Comparison of ENCODE assay signal across 18 cellular contexts in the genomic region with DNA sequence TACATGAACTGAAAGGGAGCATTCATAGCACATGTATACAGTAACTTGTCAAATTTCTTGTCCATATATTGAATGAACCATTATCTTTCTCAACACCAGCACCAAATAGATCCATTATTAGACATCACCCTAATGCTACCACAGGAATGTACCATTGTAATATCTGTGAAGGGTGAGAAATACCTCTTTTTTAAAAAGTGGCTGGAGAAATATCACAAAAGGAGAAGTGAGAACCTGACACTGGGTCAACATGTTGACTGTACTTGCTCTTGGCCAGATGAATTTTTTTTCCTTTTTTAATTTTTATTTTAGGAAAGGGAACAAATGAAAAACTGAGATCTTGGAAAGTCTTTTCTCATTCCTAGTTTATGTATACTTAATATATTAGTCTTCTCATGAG.
A peak's percentile ranks its signal among the peaks of the same experiment; 100 is the strongest.
DNase-seq lines count a peak whose midpoint lies in the region; ATAC-seq and TF ChIP-seq lines count a peak whose summit lies in the region.
"Had no signal": no experiment of that assay in that cellular context is flagged by ENCODE, and none has a peak within 500 bp of the region (broad histone marks: within the 10 kb centered on the region; RNA-seq: fewer than 3 reads in every experiment).

No MANE protein-coding gene starts in this region.

- ATAC-seq in GM19395 (IDR thresholded peaks at IDR 0.05; ENCODE audit: unreplicated experiment) (peak; percentile 77), HG02973 (IDR thresholded peaks at IDR 0.05; ENCODE audit: unreplicated experiment) (peak; percentile 68)
- ATAC-seq: activated CD4-positive, alpha-beta T cell treated with anti-CD3 and anti-CD28 coated beads for 36 hours; body of pancreas; lower lobe of right lung; naive thymus-derived CD4-positive, alpha-beta T cell; Right ventricle myocardium inferior had no signal

- H2AFZ ChIP-seq in OCI-LY3 (ENCODE audit: low read depth, low read length) = no peak overlapping the region

- no peaks in the 10 kb centered on the region for H3K79me2 ChIP-seq in OCI-LY3 (ENCODE audit: low read length)

- H3K36me3 ChIP-seq in OCI-LY3 (replicated peaks; ENCODE audit: low read depth, low read length) (no peaks in the 10 kb centered on the region), H7 (replicated peaks; ENCODE audit: control insufficient read depth, insufficient read depth, low read length) (no peaks in the 10 kb centered on the region)
- H3K36me3 ChIP-seq: lower lobe of right lung, upper lobe of left lung had no signal

- no peak overlapping the region for H3K9ac ChIP-seq in OCI-LY3 (ENCODE audit: low read length)

- intact Hi-C loops in head of caudate nucleus (cut with DNase I) = no loop called here

- H3K4me3 ChIP-seq in OCI-LY3 (ENCODE audit: low read length) (no peak overlapping the region), H7 (ENCODE audit: insufficient read depth, low read depth, low read length) (no peak overlapping the region)
- H3K4me3 ChIP-seq: body of pancreas, lower lobe of right lung, upper lobe of left lung had no signal

- H4K20me1 ChIP-seq in OCI-LY3 (ENCODE audit: insufficient read depth, low read length) = no peaks in the 10 kb centered on the region

- H3K4me1 ChIP-seq in OCI-LY3 (ENCODE audit: low read length) = peaks cover 24% of the 10 kb centered on the region
- H3K4me1 ChIP-seq: body of pancreas, lower lobe of right lung, upper lobe of left lung had no signal

- no peaks in the 10 kb centered on the region for H3K9me3 ChIP-seq in OCI-LY3 (ENCODE audit: insufficient read depth, low read length)
- H3K9me3 ChIP-seq: body of pancreas, lower lobe of right lung, upper lobe of left lung had no signal

- H3K27ac ChIP-seq in OCI-LY3 (ENCODE audit: low read length) = no peak overlapping the region
- H3K27ac ChIP-seq: body of pancreas, lower lobe of right lung, upper lobe of left lung had no signal

- H3K27me3 ChIP-seq in OCI-LY3 (ENCODE audit: low read depth, low read length) (no peaks in the 10 kb centered on the region), H7 (ENCODE audit: control insufficient read depth, insufficient read depth, low read length) (no peaks in the 10 kb centered on the region)
- H3K27me3 ChIP-seq: body of pancreas, upper lobe of left lung had no signal

- DNase-seq in GM10266 (ENCODE audit: extremely low spot score) (peak; percentile 10), H7 (no peak), NCI-H1417 treated with DMSO at 0.1 percent for 48 hours (lab: John Stamatoyannopoulos, UW) (no peak), head of caudate nucleus (no peak)
- DNase-seq in activated CD4-positive, alpha-beta T cell treated with anti-CD3 and anti-CD28 coated beads for 48 hours = no peak
- DNase-seq: activated CD4-positive, alpha-beta T cell treated with anti-CD3 and anti-CD28 coated beads for 36 hours; activated CD8-positive, alpha-beta memory T cell treated with anti-CD3 and anti-CD28 coated beads, Interleukin-2, amount 50 U/mL, for 48 hours; activated naive CD4-positive, alpha-beta T cell treated with anti-CD3 and anti-CD28 coated beads, Interleukin-2, amount 10 ng/mL, durations not matched to agents 7 days and 5 days; body of pancreas; CD8-positive, alpha-beta memory T cell; lower lobe of right lung; naive thymus-derived CD4-positive, alpha-beta T cell; NCI-H1048; upper lobe of left lung had no signal

- TF ChIP-seq CTCF in GM10266 (IDR thresholded peaks at IDR 0.05; ENCODE audit: control insufficient read depth, insufficient read depth, low read depth, missing control alignments) (no peak), OCI-LY3 (IDR thresholded peaks at IDR 0.05; ENCODE audit: low read depth, low read length) (no peak)

- H3K4me2 ChIP-seq in OCI-LY3 (ENCODE audit: low read length) = 0 out of 2 replicates have a peak overlapping the region, but pooled peaks have one; percentile 1
